In genomic region chr22:45268958-45269844, GRCh38 we compare ENCODE assay signal across 9 cellular contexts. TPM values are rescaled to one million over a fixed set of nuclear protein-coding genes. Genes with fewer than 3 reads are reported as not detected.
DNase-seq lines count a peak whose midpoint lies in the region; ATAC-seq and TF ChIP-seq lines count a peak whose summit lies in the region.
"Had no signal": no experiment of that assay in that cellular context is flagged by ENCODE, and none has a peak within 500 bp of the region (broad histone marks: within the 10 kb centered on the region; RNA-seq: fewer than 3 reads in every experiment).

No MANE protein-coding gene starts in this region.

- H3K27ac ChIP-seq in DND-41 (ENCODE audit: low read length), result no peak overlapping the region

- H3K9me3 ChIP-seq in DND-41 (ENCODE audit: insufficient read depth, low read length, severe bottlenecking), result no peaks in the 10 kb centered on the region

- H4K20me1 ChIP-seq in DND-41 (ENCODE audit: insufficient read depth, low read length), result peaks cover 8% of the 10 kb centered on the region

- 0 out of 2 replicates have a peak overlapping the region, but pooled peaks have one; percentile 25 for H2AFZ ChIP-seq in DND-41 (ENCODE audit: low read depth, low read length)

- peak overlapping the region; percentile 62 for H3K4me2 ChIP-seq in DND-41 (ENCODE audit: insufficient read depth, low read length)

- H3K27me3 ChIP-seq in DND-41 (ENCODE audit: insufficient read depth, low read length, poor library complexity), result peaks cover 26% of the 10 kb centered on the region

- H3K9ac ChIP-seq in DND-41 (ENCODE audit: low read depth, low read length), result peak overlapping the region; percentile 21

- H3K4me3 ChIP-seq in DND-41 (ENCODE audit: low read depth in 1 of 2, low read length in 2 of 2), result peak overlapping the region in 1 of 2 experiments; percentile 41; a peak in 2 of 4 replicates

- DNase-seq in DND-41 (peak; percentile 82), NCI-H748 (lab: John Stamatoyannopoulos, UW; ENCODE audit: unreplicated experiment) (peak; percentile 75), lung microvascular endothelial cell (ENCODE audit: low read depth in 2 of 2) (peak; percentile 74 to 86), NCI-H187 treated with DMSO at 0.1 percent for 48 hours (lab: John Stamatoyannopoulos, UW) (no peak)
- peak; percentile 76 to 90 for DNase-seq in activated CD8-positive, alpha-beta memory T cell treated with anti-CD3 and anti-CD28 coated beads for 1 hour (ENCODE audit: extremely low read depth in 1 of 2, low read depth in 1 of 2)
- peak; percentile 90 for DNase-seq in effector CD8-positive, alpha-beta T cell (lab: John Stamatoyannopoulos, UW)
- peak; percentile 75 to 80 (median 77) for DNase-seq in stimulated activated CD4-positive, alpha-beta T cell treated with anti-CD3 and anti-CD28 coated beads, TNF-alpha, amount 100 ng/mL, for 24 hours (ENCODE audit: low read depth in 3 of 3)

- H3K79me2 ChIP-seq in DND-41 (ENCODE audit: insufficient read depth, low read length), result no peaks in the 10 kb centered on the region

- ATAC-seq in DND-41 (ENCODE audit: insufficient read depth, low read depth) (peak; percentile 91), HG02642 (IDR thresholded peaks at IDR 0.05; ENCODE audit: poor library complexity, unreplicated experiment) (peak; percentile 78)

- peaks cover 11% of the 10 kb centered on the region for H3K4me1 ChIP-seq in DND-41 (ENCODE audit: insufficient read depth, low read length)

- peak; percentile 97 for TF ChIP-seq CTCF in DND-41 (IDR thresholded peaks at IDR 0.05; ENCODE audit: borderline replicate concordance, extremely low read depth, low read length, poor library complexity, severe bottlenecking)

- no peaks in the 10 kb centered on the region for H3K36me3 ChIP-seq in DND-41 (ENCODE audit: insufficient read depth, low read length)

RNA-seq across cellular contexts. Expression of gene UPK3A, which starts 15.5 kb away (rescaled TPM):
- not detected in 2 replicates for total RNA-seq in lung microvascular endothelial cell
- total RNA-seq: pulmonary artery endothelial cell had no signal

RNA-seq across cellular contexts. Expression of gene KIAA0930, which starts 28.5 kb away (rescaled TPM):
- total RNA-seq in lung microvascular endothelial cell, result 22.7 and 40.1 TPM in 2 replicates

RNA-seq across cellular contexts. Expression of gene FAM118A, which starts 40.5 kb away (rescaled TPM):
- total RNA-seq in lung microvascular endothelial cell, result 9.2 and 21.0 TPM in 2 replicates
